8 cellular contexts compared by ENCODE assay signal in the genomic region with DNA sequence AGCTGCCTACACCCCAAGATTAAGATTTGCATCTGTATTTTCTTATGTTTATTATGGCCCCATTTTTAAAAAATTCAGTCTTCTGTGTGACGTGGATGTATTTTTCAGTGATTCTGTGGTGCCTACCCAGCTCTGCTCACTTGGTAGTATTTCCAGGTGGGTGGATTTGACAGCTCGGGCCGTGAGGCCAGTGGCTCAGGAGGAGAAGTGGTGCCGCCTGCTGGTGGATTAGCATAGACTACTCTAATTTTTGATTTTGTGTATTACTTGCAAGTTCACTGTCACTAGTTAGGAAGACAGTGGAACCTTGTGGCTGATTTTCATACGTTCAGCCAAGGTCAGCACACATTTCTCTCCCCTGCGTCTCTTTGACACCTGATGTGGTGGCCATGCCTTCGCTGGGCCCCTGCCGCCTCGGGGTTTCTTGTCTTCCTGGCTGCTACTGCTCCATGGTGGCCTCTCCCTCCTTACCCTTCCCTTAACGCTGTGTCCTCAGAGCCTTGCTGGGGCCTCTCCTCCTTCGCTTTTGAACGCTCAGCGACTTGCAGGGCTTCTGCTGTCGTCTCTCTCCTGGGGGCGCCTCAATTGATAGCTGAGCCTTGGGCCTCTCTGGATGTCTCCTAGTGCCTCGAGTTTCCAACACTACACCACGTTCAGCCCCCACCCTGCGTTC.
DNase-seq lines count a peak whose midpoint lies in the region; ATAC-seq and TF ChIP-seq lines count a peak whose summit lies in the region.

No MANE protein-coding gene starts in this region.

- no peak overlapping the region for H3K27ac ChIP-seq in SJSA1
- no peak overlapping the region for H3K27ac ChIP-seq in testis

- peaks cover 75% of the 10 kb centered on the region for H3K36me3 ChIP-seq in SJSA1
- H3K36me3 ChIP-seq in testis (ENCODE audit: low read depth, missing control alignments): no peaks in the 10 kb centered on the region

- H3K9me3 ChIP-seq in SJSA1 (replicated peaks) (no peaks in the 10 kb centered on the region), testis (no peaks in the 10 kb centered on the region)

- peak; percentile 52 to 76 for DNase-seq in SJSA1 (ENCODE audit: low read depth in 1 of 2, low spot score in 2 of 2)
- DNase-seq in activated effector memory CD4-positive, alpha-beta T cell treated with Interleukin-2 at 50 U/mL for 16 hours: peak; percentile 71
- DNase-seq in fibroblast of villous mesenchyme (ENCODE audit: low read depth): peak; percentile 84
- peak in 44 of 56 donors; percentile 10 to 84 (median 44) for DNase-seq in nucleus accumbens (lab: John Stamatoyannopoulos, UW)
- peak; percentile 87 for DNase-seq in testis

- H3K4me1 ChIP-seq in SJSA1 (replicated peaks) (no peaks in the 10 kb centered on the region), testis (peaks cover 18% of the 10 kb centered on the region)

- TF ChIP-seq CTCF in GM12873 (IDR thresholded peaks at IDR 0.05; ENCODE audit: insufficient read depth, low read depth, low read length, missing control alignments) (peak; percentile 91), LNCAP (IDR thresholded peaks at IDR 0.05) (peak; percentile 73), fibroblast of villous mesenchyme (IDR thresholded peaks at IDR 0.05; ENCODE audit: insufficient read depth, low read depth, low read length) (peak; percentile 86), testis (IDR thresholded peaks at IDR 0.05) (peak; percentile 67 to 79 (median 76))

- 58 to 73% methylated on average over 18 of the region's 18 CpGs for WGBS in testis, 2 donors

- no peak for ATAC-seq in GM18505 (IDR thresholded peaks at IDR 0.05; ENCODE audit: unreplicated experiment)

- TF ChIP-seq POLR2A in testis (IDR thresholded peaks at IDR 0.05): no peak
- TF ChIP-seq POLR2A in GM18505 (IDR thresholded peaks at IDR 0.05; ENCODE audit: borderline replicate concordance, extremely low read depth, insufficient read depth, insufficient read length): no peak

- H3K27me3 ChIP-seq in SJSA1 (replicated peaks) (no peaks in the 10 kb centered on the region), testis (no peaks in the 10 kb centered on the region)

- intact Hi-C loops in testis (cut with DNase I; ENCODE audit: low total_unique reads): no loop called here

- H3K4me3 ChIP-seq in SJSA1 (no peak overlapping the region), fibroblast of villous mesenchyme (ENCODE audit: low read depth, low read length) (no peak overlapping the region), testis (no peak overlapping the region)
